Comparison of ENCODE assay signal across 10 cellular contexts in genomic region chr12:47776471-47777143, GRCh38. TPM values are rescaled to one million over a fixed set of nuclear protein-coding genes. Genes with fewer than 3 reads are reported as not detected.
DNase-seq lines count a peak whose midpoint lies in the region; ATAC-seq, FAIRE-seq and TF ChIP-seq lines count a peak whose summit lies in the region.
"Had no signal": no experiment of that assay in that cellular context is flagged by ENCODE, and none has a peak within 500 bp of the region (broad histone marks: within the 10 kb centered on the region; RNA-seq: fewer than 3 reads in every experiment).

No MANE protein-coding gene starts in this region.

- no peaks in the 10 kb centered on the region for H3K9me3 ChIP-seq in HUES64 (ENCODE audit: insufficient read depth, low read depth, low read length)
- no peaks in the 10 kb centered on the region for H3K9me3 ChIP-seq in endothelial cell of umbilical vein (replicated peaks; ENCODE audit: control insufficient read depth, insufficient read depth, low read length)
- H3K9me3 ChIP-seq: SJCRH30 had no signal

- dilution Hi-C loops in endothelial cell of umbilical vein (cut with MboI; ENCODE audit: extremely low pct_ligation_motif_present, low sequenced_read_pairs) = no loop called here

- H3K4me1 Mint-ChIP-seq in stimulated activated naive CD8-positive, alpha-beta T cell treated with anti-CD3 and anti-CD28 coated beads, Interleukin-15, amount 100 ng/mL, for 72 hours = peaks cover 76% of the 10 kb centered on the region

- H3K4me1 ChIP-seq in HUES64 (ENCODE audit: insufficient read depth, low read length) (peaks cover 14% of the 10 kb centered on the region), endothelial cell of umbilical vein (ENCODE audit: control insufficient read depth, extremely low read depth, insufficient read depth, low read length) (peaks cover 31% of the 10 kb centered on the region)
- H3K4me1 ChIP-seq: SJCRH30 had no signal

- no peaks in the 10 kb centered on the region for H3K27me3 Mint-ChIP-seq in stimulated activated naive CD8-positive, alpha-beta T cell treated with anti-CD3 and anti-CD28 coated beads, Interleukin-15, amount 100 ng/mL, for 72 hours

- DNase-seq in AG20443 (ENCODE audit: low spot score) (peak; percentile 47), endothelial cell of umbilical vein (ENCODE audit: low read depth, low spot score) (no peak), posterior vena cava (ENCODE audit: low spot score) (peak; percentile 71), SHP77 (lab: John Stamatoyannopoulos, UW) (no peak), RKO (ENCODE audit: low spot score) (no peak), NCI-H2196 treated with DMSO at 0.1 percent for 48 hours (lab: John Stamatoyannopoulos, UW; ENCODE audit: unreplicated experiment) (no peak)
- no peak for DNase-seq in stimulated activated naive CD8-positive, alpha-beta T cell treated with anti-CD3 and anti-CD28 coated beads, Interleukin-15, amount 100 ng/mL, for 72 hours
- DNase-seq: SJCRH30 had no signal

- CTCF ChIA-PET in endothelial cell of umbilical vein (lab: Charles Lee) = interaction anchor here (1.0 to 10.4 kb wide), 10 partner anchors 8 to 63 kb away, joined by 3 to 244 read pairs (median 20); no protein-coding TSS in a partner anchor

- POLR2A ChIA-PET in endothelial cell of umbilical vein (lab: Charles Lee) = interaction anchor here (0.5 kb wide), 1 partner anchor 20 kb away, joined by 3 read pairs; no protein-coding TSS in a partner anchor

- H3K9ac ChIP-seq in HUES64 (ENCODE audit: low read depth, low read length) (0 out of 2 replicates have a peak overlapping the region, but pooled peaks have one; percentile 10), endothelial cell of umbilical vein (replicated peaks; ENCODE audit: extremely low read depth, insufficient read depth, low read length) (no peak overlapping the region)

- no peak overlapping the region for H3K4me3 Mint-ChIP-seq in stimulated activated naive CD8-positive, alpha-beta T cell treated with anti-CD3 and anti-CD28 coated beads, Interleukin-15, amount 100 ng/mL, for 72 hours

- FAIRE-seq in endothelial cell of umbilical vein (lab: Jason Lieb, UNC) = peak; percentile 80

- H2AFZ ChIP-seq in endothelial cell of umbilical vein (ENCODE audit: low read depth, low read length) = no peak overlapping the region

- WGBS in HUES64 = 96% methylated on average over 4 of the region's 5 CpGs

- ATAC-seq in stimulated activated naive CD8-positive, alpha-beta T cell treated with anti-CD3 and anti-CD28 coated beads, Interleukin-15, amount 100 ng/mL, for 72 hours = no peak

- H3K36me3 ChIP-seq in HUES64 (ENCODE audit: insufficient read depth, low read length) (no peaks in the 10 kb centered on the region), endothelial cell of umbilical vein (ENCODE audit: control insufficient read depth in 2 of 2, extremely low read depth in 1 of 2, insufficient read depth in 2 of 2, low read length in 2 of 2) (peaks cover 0 to under 1% of the 10 kb centered on the region in 2 experiments)
- H3K36me3 ChIP-seq: SJCRH30 had no signal

- H3K27me3 ChIP-seq in HUES64 (ENCODE audit: insufficient read depth, low read length) = peaks cover 13% of the 10 kb centered on the region
- H3K27me3 ChIP-seq in endothelial cell of umbilical vein (ENCODE audit: control insufficient read depth in 2 of 2, insufficient read depth in 2 of 2, low read length in 2 of 2) = no peaks in the 10 kb centered on the region
- H3K27me3 ChIP-seq: SJCRH30 had no signal

- no peak for TF ChIP-seq POLR2A in endothelial cell of umbilical vein (IDR thresholded peaks at IDR 0.05; ENCODE audit: low read depth, low read length)

- TF ChIP-seq CTCF in endothelial cell of umbilical vein (IDR thresholded peaks at IDR 0.05; ENCODE audit: extremely low read depth in 1 of 2, insufficient read depth in 1 of 2, low read depth in 1 of 2, low read length in 2 of 2) = no peak

- H3K9me1 ChIP-seq in endothelial cell of umbilical vein (replicated peaks; ENCODE audit: control insufficient read depth, extremely low read depth, insufficient read depth, low read length) = no peaks in the 10 kb centered on the region

- no TSS peak for BruUV-seq in endothelial cell of umbilical vein (replicated peaks; lab: Mats Ljungman, UMichigan)

- H3K79me2 ChIP-seq in endothelial cell of umbilical vein (ENCODE audit: control insufficient read depth, insufficient read depth, low read length) = no peaks in the 10 kb centered on the region

- intact Hi-C loops in endothelial cell of umbilical vein (cut with micrococcal nuclease) (no loop called here), posterior vena cava (cut with DNase I) (loop anchor here (5.0 kb wide), 3 partner anchors 34 to 1784 kb away; partner anchors contain the start of gene SCAF11 (in 1 of the 2))

- H3K4me2 ChIP-seq in endothelial cell of umbilical vein (ENCODE audit: insufficient read depth, low read length) = no peak overlapping the region

- H3K4me3 ChIP-seq in HUES64 (ENCODE audit: low read length) (no peak overlapping the region), endothelial cell of umbilical vein (replicated peaks in 1 of 3; ENCODE audit: insufficient read depth in 1 of 3, low read depth in 1 of 3, low read length in 3 of 3) (no peak overlapping the region)
- H3K4me3 ChIP-seq: SJCRH30 had no signal

- H4K20me1 ChIP-seq in endothelial cell of umbilical vein (replicated peaks; ENCODE audit: control insufficient read depth, extremely low read depth, insufficient read depth, low read length) = no peaks in the 10 kb centered on the region

- peak overlapping the region in 1 of 2 donors; percentile 94 for H3K27ac Mint-ChIP-seq in stimulated activated naive CD8-positive, alpha-beta T cell treated with anti-CD3 and anti-CD28 coated beads, Interleukin-15, amount 100 ng/mL, for 72 hours

- H3K27ac ChIP-seq in HUES64 (ENCODE audit: low read depth, low read length) = no peak overlapping the region
- peak overlapping the region; percentile 33 for H3K27ac ChIP-seq in endothelial cell of umbilical vein (ENCODE audit: insufficient read depth, low read depth, low read length)
- H3K27ac ChIP-seq: SJCRH30 had no signal

- no peaks in the 10 kb centered on the region for H3K9me3 Mint-ChIP-seq in stimulated activated naive CD8-positive, alpha-beta T cell treated with anti-CD3 and anti-CD28 coated beads, Interleukin-15, amount 100 ng/mL, for 72 hours

TF ChIP-seq in endothelial cell of umbilical vein, 7 proteins besides CTCF, POLR2A, EP300 and RAD21 (continues in another document):
- no peak for TF ChIP-seq MYC (IDR thresholded peaks at IDR 0.05; ENCODE audit: low read depth, low read length)
- TF ChIP-seq FOS (IDR thresholded peaks at IDR 0.05; ENCODE audit: borderline replicate concordance, insufficient read depth, low read length) = no peak
- no peak for TF ChIP-seq POLR2AphosphoS5 (IDR thresholded peaks at IDR 0.05; ENCODE audit: insufficient read depth, low read depth, low read length)
- TF ChIP-seq EZH2 (IDR thresholded peaks at IDR 0.05; ENCODE audit: borderline replicate concordance, low read depth, low read length, severe bottlenecking) = no peak

RNA-seq across cellular contexts. Expression of gene SLC48A1, which starts 3.6 kb away (rescaled TPM):
- polyA plus RNA-seq in HUES64 (2013, experiment 1 of 2) = 4.9 TPM
- polyA plus RNA-seq in HUES64 (2013, experiment 2 of 2) = 9.6 TPM
- total RNA-seq in endothelial cell of umbilical vein (17.9 and 20.3 TPM in 2 replicates), posterior vena cava (10 to 100 TPM; 28.5 to 33.8 TPM)
- 17.3 and 19.8 TPM in 2 replicates for polyA plus RNA-seq in endothelial cell of umbilical vein
- polyA plus RNA-seq in endothelial cell of umbilical vein (2011; cell fraction: cytosol; rRNA removed) = 13.0 and 14.1 TPM in 2 replicates
- 21.7 and 24.5 TPM in 2 replicates for polyA plus RNA-seq in endothelial cell of umbilical vein (2011; cell fraction: nucleus; rRNA removed)
- 14.7 and 19.3 TPM in 2 replicates for polyA plus RNA-seq in endothelial cell of umbilical vein (2012)
- 14.9 and 20.7 TPM in 2 replicates for polyA minus RNA-seq in endothelial cell of umbilical vein
- polyA minus RNA-seq in endothelial cell of umbilical vein (2011; cell fraction: cytosol; rRNA and poly(A)+ RNA removed) = 18.2 TPM
- 7.0 and 7.5 TPM in 2 replicates for polyA minus RNA-seq in endothelial cell of umbilical vein (2011; cell fraction: nucleus; rRNA and poly(A)+ RNA removed)

RNA-seq across cellular contexts. Expression of gene RAPGEF3, which starts 17.9 kb away (rescaled TPM):
- 3.1 TPM for polyA plus RNA-seq in HUES64 (2013, experiment 1 of 2)
- polyA plus RNA-seq in HUES64 (2013, experiment 2 of 2) = 4.4 TPM
- total RNA-seq in endothelial cell of umbilical vein (53.6 and 55.1 TPM in 2 replicates), posterior vena cava (10 to 100 TPM; 18.3 to 33.5 TPM)
- 30.8 and 34.5 TPM in 2 replicates for polyA plus RNA-seq in endothelial cell of umbilical vein
- 14.4 and 18.3 TPM in 2 replicates for polyA plus RNA-seq in endothelial cell of umbilical vein (2011; cell fraction: cytosol; rRNA removed)
- 171 and 207 TPM in 2 replicates for polyA plus RNA-seq in endothelial cell of umbilical vein (2011; cell fraction: nucleus; rRNA removed)
- 29.7 and 38.7 TPM in 2 replicates for polyA plus RNA-seq in endothelial cell of umbilical vein (2012)
- polyA minus RNA-seq in endothelial cell of umbilical vein = 34.0 and 42.1 TPM in 2 replicates
- 3.3 TPM for polyA minus RNA-seq in endothelial cell of umbilical vein (2011; cell fraction: cytosol; rRNA and poly(A)+ RNA removed)
- 57.3 and 65.6 TPM in 2 replicates for polyA minus RNA-seq in endothelial cell of umbilical vein (2011; cell fraction: nucleus; rRNA and poly(A)+ RNA removed)

RNA-seq across cellular contexts. Expression of gene HDAC7, which starts 43.1 kb away (rescaled TPM):
- 47.8 TPM for polyA plus RNA-seq in HUES64 (2013, experiment 1 of 2)
- 52.9 TPM for polyA plus RNA-seq in HUES64 (2013, experiment 2 of 2)
- total RNA-seq in endothelial cell of umbilical vein (249 and 252 TPM in 2 replicates), posterior vena cava (100 to 1,000 TPM; 111 to 126 TPM)
- polyA plus RNA-seq in endothelial cell of umbilical vein = 119 and 122 TPM in 2 replicates
- polyA plus RNA-seq in endothelial cell of umbilical vein (2011; cell fraction: cytosol; rRNA removed) = 101 and 125 TPM in 2 replicates
- 462 and 531 TPM in 2 replicates for polyA plus RNA-seq in endothelial cell of umbilical vein (2011; cell fraction: nucleus; rRNA removed)
- polyA plus RNA-seq in endothelial cell of umbilical vein (2012) = 105 and 119 TPM in 2 replicates
- 81.4 and 95.8 TPM in 2 replicates for polyA minus RNA-seq in endothelial cell of umbilical vein
- 25.6 TPM for polyA minus RNA-seq in endothelial cell of umbilical vein (2011; cell fraction: cytosol; rRNA and poly(A)+ RNA removed)
- 127 and 192 TPM in 2 replicates for polyA minus RNA-seq in endothelial cell of umbilical vein (2011; cell fraction: nucleus; rRNA and poly(A)+ RNA removed)

RNA-seq across cellular contexts. Expression of gene ENDOU, which starts 51.3 kb away (rescaled TPM):
- polyA plus RNA-seq in HUES64 (2013, experiment 1 of 2) = not detected
- polyA plus RNA-seq in HUES64 (2013, experiment 2 of 2) = not detected
- total RNA-seq in endothelial cell of umbilical vein = not detected in 2 replicates
- polyA plus RNA-seq in endothelial cell of umbilical vein = not detected in 2 replicates
- 0.04 TPM in 1 of 2 replicates, not detected in the other for polyA plus RNA-seq in endothelial cell of umbilical vein (2011; cell fraction: cytosol; rRNA removed)
- polyA plus RNA-seq in endothelial cell of umbilical vein (2011; cell fraction: nucleus; rRNA removed) = 0.32 and 0.48 TPM in 2 replicates
- 0.07 TPM in 1 of 2 replicates, not detected in the other for polyA plus RNA-seq in endothelial cell of umbilical vein (2012)
- polyA minus RNA-seq in endothelial cell of umbilical vein = not detected in 2 replicates
- not detected for polyA minus RNA-seq in endothelial cell of umbilical vein (2011; cell fraction: cytosol; rRNA and poly(A)+ RNA removed)
- not detected in 2 replicates for polyA minus RNA-seq in endothelial cell of umbilical vein (2011; cell fraction: nucleus; rRNA and poly(A)+ RNA removed)
- total RNA-seq in posterior vena cava = 1 to 10 TPM in 1 of 2 donors, under 1 TPM in 1; 0.38 to 1.7 TPM
- total RNA-seq: HT1080, SJCRH30 had no signal

Comparison
In these comparisons a context has a peak if more than half of its experiments do, and no peak if none do; other contexts are left out.
1. DNase-seq: peak in AG20443 (single experiment) and posterior vena cava (single experiment); none in endothelial cell of umbilical vein (single experiment), SHP77 (0 of 2), RKO (single experiment), stimulated activated naive CD8-positive, alpha-beta T cell treated with anti-CD3 and anti-CD28 coated beads, Interleukin-15, amount 100 ng/mL, for 72 hours (0 of 2) and NCI-H2196 treated with DMSO at 0.1 percent for 48 hours (single experiment).